ENCODE assay signal across 8 cellular contexts in genomic region chr9:99012957-99013512, GRCh38.
A peak's percentile ranks its signal among the peaks of the same experiment; 100 is the strongest.
DNase-seq lines count a peak whose midpoint lies in the region; ATAC-seq and TF ChIP-seq lines count a peak whose summit lies in the region.

No MANE protein-coding gene starts in this region.

- peaks cover 12% of the 10 kb centered on the region for H3K36me3 Mint-ChIP-seq in T-helper 2 cell treated with Interferon-gamma antibody and Interleukin-4, amounts not matched to agents 5 μg/mL and 100 μg/mL, for 36 hours (ENCODE audit: low read depth)
- no peaks in the 10 kb centered on the region for H3K36me3 Mint-ChIP-seq in stimulated activated effector memory CD8-positive, alpha-beta T cell treated with anti-CD3 and anti-CD28 coated beads, Interleukin-12 subunit alpha, Interleukin-12 subunit beta, amount 100 ng/mL, for 72 hours
- peaks cover 2% of the 10 kb centered on the region for H3K36me3 Mint-ChIP-seq in progenitor cell of endocrine pancreas (ENCODE audit: insufficient read depth)

- peak; percentile 93 for ATAC-seq in stimulated activated effector memory CD8-positive, alpha-beta T cell treated with anti-CD3 and anti-CD28 coated beads, Interleukin-12 subunit alpha, Interleukin-12 subunit beta, amount 100 ng/mL, for 72 hours
- ATAC-seq in HG02642 (IDR thresholded peaks at IDR 0.05; ENCODE audit: poor library complexity, unreplicated experiment) = no peak

- peak; percentile 58 for DNase-seq in activated CD8-positive, alpha-beta memory T cell treated with anti-CD3 and anti-CD28 coated beads for 24 hours
- DNase-seq in activated CD8-positive, alpha-beta memory T cell treated with anti-CD3 and anti-CD28 coated beads, Interleukin-2, amount 50 U/mL, for 4 hours = no peak
- DNase-seq in T-helper 2 cell treated with Interferon-gamma antibody and Interleukin-4, amounts not matched to agents 5 μg/mL and 100 μg/mL, for 36 hours (ENCODE audit: low spot score) = no peak
- DNase-seq in epithelial cell of proximal tubule (ENCODE audit: low read depth) (no peak), NCI-H1694 (lab: John Stamatoyannopoulos, UW) (no peak), progenitor cell of endocrine pancreas (ENCODE audit: low spot score, unreplicated experiment) (no peak)
- no peak for DNase-seq in stimulated activated effector memory CD8-positive, alpha-beta T cell treated with anti-CD3 and anti-CD28 coated beads, Interleukin-12 subunit alpha, Interleukin-12 subunit beta, amount 100 ng/mL, for 72 hours (ENCODE audit: low spot score in 2 of 2)

- peak overlapping the region; percentile 84 for H3K27ac Mint-ChIP-seq in T-helper 2 cell treated with Interferon-gamma antibody and Interleukin-4, amounts not matched to agents 5 μg/mL and 100 μg/mL, for 36 hours
- peak overlapping the region; percentile 93 for H3K27ac Mint-ChIP-seq in stimulated activated effector memory CD8-positive, alpha-beta T cell treated with anti-CD3 and anti-CD28 coated beads, Interleukin-12 subunit alpha, Interleukin-12 subunit beta, amount 100 ng/mL, for 72 hours
- H3K27ac Mint-ChIP-seq in progenitor cell of endocrine pancreas = no peak overlapping the region

- H3K4me3 ChIP-seq in epithelial cell of proximal tubule (ENCODE audit: low read depth, low read length) = no peak overlapping the region

- peaks cover 42% of the 10 kb centered on the region for H3K9me3 Mint-ChIP-seq in T-helper 2 cell treated with Interferon-gamma antibody and Interleukin-4, amounts not matched to agents 5 μg/mL and 100 μg/mL, for 36 hours
- H3K9me3 Mint-ChIP-seq in stimulated activated effector memory CD8-positive, alpha-beta T cell treated with anti-CD3 and anti-CD28 coated beads, Interleukin-12 subunit alpha, Interleukin-12 subunit beta, amount 100 ng/mL, for 72 hours = peaks cover 4% of the 10 kb centered on the region
- H3K9me3 Mint-ChIP-seq in progenitor cell of endocrine pancreas (ENCODE audit: low read depth) = peaks cover 11% of the 10 kb centered on the region

- peaks cover 14% of the 10 kb centered on the region for H3K4me1 Mint-ChIP-seq in T-helper 2 cell treated with Interferon-gamma antibody and Interleukin-4, amounts not matched to agents 5 μg/mL and 100 μg/mL, for 36 hours (ENCODE audit: low read depth)
- peaks cover 23% of the 10 kb centered on the region for H3K4me1 Mint-ChIP-seq in stimulated activated effector memory CD8-positive, alpha-beta T cell treated with anti-CD3 and anti-CD28 coated beads, Interleukin-12 subunit alpha, Interleukin-12 subunit beta, amount 100 ng/mL, for 72 hours
- H3K4me1 Mint-ChIP-seq in progenitor cell of endocrine pancreas (ENCODE audit: low read depth) = no peaks in the 10 kb centered on the region

- peak; percentile 16 for TF ChIP-seq CTCF in epithelial cell of proximal tubule (conservative IDR thresholded peaks at IDR 0.05; ENCODE audit: low read depth, low read length)
- TF ChIP-seq CTCF in progenitor cell of endocrine pancreas (IDR thresholded peaks at IDR 0.05; ENCODE audit: unreplicated experiment) = no peak

- peak overlapping the region; percentile 65 for H3K4me3 Mint-ChIP-seq in T-helper 2 cell treated with Interferon-gamma antibody and Interleukin-4, amounts not matched to agents 5 μg/mL and 100 μg/mL, for 36 hours
- peak overlapping the region; percentile 42 for H3K4me3 Mint-ChIP-seq in stimulated activated effector memory CD8-positive, alpha-beta T cell treated with anti-CD3 and anti-CD28 coated beads, Interleukin-12 subunit alpha, Interleukin-12 subunit beta, amount 100 ng/mL, for 72 hours
- H3K4me3 Mint-ChIP-seq in progenitor cell of endocrine pancreas (ENCODE audit: low read depth) = no peak overlapping the region

- peaks cover 10% of the 10 kb centered on the region for H3K27me3 Mint-ChIP-seq in T-helper 2 cell treated with Interferon-gamma antibody and Interleukin-4, amounts not matched to agents 5 μg/mL and 100 μg/mL, for 36 hours (ENCODE audit: low read depth)
- H3K27me3 Mint-ChIP-seq in progenitor cell of endocrine pancreas = no peaks in the 10 kb centered on the region
